17 cellular contexts compared by ENCODE assay signal in the genomic region with DNA sequence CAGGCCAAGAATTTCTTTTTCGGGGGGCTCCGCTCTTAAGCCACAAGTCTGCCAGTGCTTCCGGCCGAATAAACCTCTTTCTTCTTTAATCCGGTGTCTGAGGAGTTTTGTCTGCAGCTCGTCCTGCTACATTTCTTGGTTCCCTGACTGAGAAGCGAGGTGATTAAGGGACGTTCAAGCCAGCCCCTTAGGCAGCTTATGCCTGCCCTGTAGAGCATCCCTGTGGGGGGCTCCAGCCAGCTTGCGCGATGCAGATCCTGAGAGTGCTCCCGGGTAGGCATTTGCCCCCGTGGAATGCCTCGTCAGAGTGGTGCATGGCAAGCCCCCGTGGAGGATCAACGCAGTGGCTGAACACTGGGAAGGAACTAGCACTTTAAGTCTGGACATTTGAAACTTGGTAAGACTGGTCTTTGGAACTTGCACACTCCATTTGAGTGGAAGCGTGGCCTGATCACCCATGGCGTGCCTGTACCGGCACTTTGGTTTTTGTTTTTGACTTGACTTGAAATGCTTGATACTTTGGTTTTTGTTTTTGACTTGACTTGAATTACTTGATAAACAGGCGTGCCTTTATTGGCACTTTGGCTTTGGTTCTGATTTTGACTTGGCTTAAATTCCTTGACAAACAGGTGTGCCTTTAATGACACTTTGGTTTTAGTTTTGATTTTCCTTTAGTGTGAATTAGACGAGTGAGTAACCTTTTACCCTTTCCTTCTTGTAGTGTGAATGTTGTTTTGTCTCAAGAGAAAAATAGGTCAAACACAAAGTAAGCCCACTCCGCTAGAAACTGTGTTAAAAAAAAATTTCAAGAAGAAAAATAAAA. TPM values are rescaled to one million over a fixed set of nuclear protein-coding genes. Genes with fewer than 3 reads are reported as not detected.
DNase-seq lines count a peak whose midpoint lies in the region; ATAC-seq and TF ChIP-seq lines count a peak whose summit lies in the region.
"Had no signal": no experiment of that assay in that cellular context is flagged by ENCODE, and none has a peak within 500 bp of the region (broad histone marks: within the 10 kb centered on the region; RNA-seq: fewer than 3 reads in every experiment).

No MANE protein-coding gene starts in this region.

- 77 to 89% (median 79%) methylated on average over 16 to 21 of the region's 21 CpGs for WGBS in adrenal gland, 4 donors

- intact Hi-C loops in activated CD4-positive, alpha-beta T cell treated with anti-CD3 and anti-CD28 coated beads, Interleukin-2, amount 10 ng/mL, durations not matched to agents 24 days and 14 days (cut with micrococcal nuclease), result no loop called here
- intact Hi-C loops in adrenal gland (cut with DNase I), result no loop called here

- H3K27me3 ChIP-seq in Peyer's patch (no peaks in the 10 kb centered on the region), adrenal gland (no peaks in the 10 kb centered on the region)
- H3K27me3 ChIP-seq: colonic mucosa, foreskin keratinocyte had no signal

- TF ChIP-seq POLR2A in Peyer's patch (IDR thresholded peaks at IDR 0.05), result no peak
- no peak for TF ChIP-seq POLR2A in adrenal gland (IDR thresholded peaks at IDR 0.05)

- H3K36me3 ChIP-seq in Peyer's patch, result no peaks in the 10 kb centered on the region
- H3K36me3 ChIP-seq in adrenal gland (replicated peaks in 1 of 2), result no peaks in the 10 kb centered on the region
- H3K36me3 ChIP-seq: colonic mucosa had no signal

- H3K27ac ChIP-seq in Peyer's patch, result peak overlapping the region in 3 of 4 donors; percentile 21 to 60 (median 54)
- peak overlapping the region in 1 of 5 donors; percentile 39 for H3K27ac ChIP-seq in adrenal gland
- H3K27ac ChIP-seq: foreskin keratinocyte, RWPE1 had no signal

- no peaks in the 10 kb centered on the region for H3K9me3 Mint-ChIP-seq in activated CD4-positive, alpha-beta T cell treated with anti-CD3 and anti-CD28 coated beads, Interleukin-2, amount 10 ng/mL, durations not matched to agents 24 days and 14 days
- H3K9me3 Mint-ChIP-seq in stimulated activated naive B cell treated with anti-CD40 and anti-IgM and Interleukin-4, amounts not matched to agents 10 μg/mL and 1 μg/mL and 100 μg/mL, for 72 hours, result no peaks in the 10 kb centered on the region

- H3K4me1 ChIP-seq in Peyer's patch (peaks cover 0 to 42% (median 7%) of the 10 kb centered on the region in 4 donors), adrenal gland (replicated peaks in 1 of 2) (peaks cover 15 to 32% of the 10 kb centered on the region in 2 donors)
- H3K4me1 ChIP-seq: colonic mucosa had no signal

- H3K27ac Mint-ChIP-seq in activated CD4-positive, alpha-beta T cell treated with anti-CD3 and anti-CD28 coated beads, Interleukin-2, amount 10 ng/mL, durations not matched to agents 24 days and 14 days, result no peak overlapping the region
- H3K27ac Mint-ChIP-seq in stimulated activated naive B cell treated with anti-CD40 and anti-IgM and Interleukin-4, amounts not matched to agents 10 μg/mL and 1 μg/mL and 100 μg/mL, for 72 hours, result peak overlapping the region; percentile 94

- peak overlapping the region; percentile 82 for H3K4me3 Mint-ChIP-seq in activated CD4-positive, alpha-beta T cell treated with anti-CD3 and anti-CD28 coated beads, Interleukin-2, amount 10 ng/mL, durations not matched to agents 24 days and 14 days
- H3K4me3 Mint-ChIP-seq in stimulated activated naive B cell treated with anti-CD40 and anti-IgM and Interleukin-4, amounts not matched to agents 10 μg/mL and 1 μg/mL and 100 μg/mL, for 72 hours, result peak overlapping the region in 1 of 2 donors; percentile 76
- H3K4me3 Mint-ChIP-seq: neural crest cell had no signal

- ATAC-seq in esophagus mucosa, result peak; percentile 51
- ATAC-seq in stimulated activated naive B cell treated with anti-CD40 and anti-IgM and Interleukin-4, amounts not matched to agents 10 μg/mL and 1 μg/mL and 100 μg/mL, for 72 hours (replicated peaks), result no peak
- ATAC-seq in GM19351 (IDR thresholded peaks at IDR 0.05; ENCODE audit: unreplicated experiment), result no peak
- ATAC-seq: foreskin keratinocyte, HepG2 had no signal

- H3K4me3 ChIP-seq in Peyer's patch (peak overlapping the region in 2 of 4 donors; percentile 10 to 39), adrenal gland (no peak overlapping the region)

- H3K36me3 Mint-ChIP-seq in activated CD4-positive, alpha-beta T cell treated with anti-CD3 and anti-CD28 coated beads, Interleukin-2, amount 10 ng/mL, durations not matched to agents 24 days and 14 days (ENCODE audit: low read depth), result no peaks in the 10 kb centered on the region
- peaks cover 7 to 28% of the 10 kb centered on the region in 2 donors for H3K36me3 Mint-ChIP-seq in stimulated activated naive B cell treated with anti-CD40 and anti-IgM and Interleukin-4, amounts not matched to agents 10 μg/mL and 1 μg/mL and 100 μg/mL, for 72 hours

- H3K27me3 Mint-ChIP-seq in activated CD4-positive, alpha-beta T cell treated with anti-CD3 and anti-CD28 coated beads, Interleukin-2, amount 10 ng/mL, durations not matched to agents 24 days and 14 days, result no peaks in the 10 kb centered on the region
- no peaks in the 10 kb centered on the region for H3K27me3 Mint-ChIP-seq in stimulated activated naive B cell treated with anti-CD40 and anti-IgM and Interleukin-4, amounts not matched to agents 10 μg/mL and 1 μg/mL and 100 μg/mL, for 72 hours

- TF ChIP-seq CTCF in Peyer's patch (IDR thresholded peaks at IDR 0.05), result no peak
- TF ChIP-seq CTCF in adrenal gland (IDR thresholded peaks at IDR 0.05), result no peak

- peaks cover 19% of the 10 kb centered on the region for H3K4me1 Mint-ChIP-seq in activated CD4-positive, alpha-beta T cell treated with anti-CD3 and anti-CD28 coated beads, Interleukin-2, amount 10 ng/mL, durations not matched to agents 24 days and 14 days
- H3K4me1 Mint-ChIP-seq in stimulated activated naive B cell treated with anti-CD40 and anti-IgM and Interleukin-4, amounts not matched to agents 10 μg/mL and 1 μg/mL and 100 μg/mL, for 72 hours, result peaks cover 22 to 51% of the 10 kb centered on the region in 2 donors

- H3K9me3 ChIP-seq in Peyer's patch, result no peaks in the 10 kb centered on the region
- H3K9me3 ChIP-seq in adrenal gland (replicated peaks in 1 of 3), result peaks cover 0 to 2% (median 0%) of the 10 kb centered on the region in 3 donors
- H3K9me3 ChIP-seq: colonic mucosa had no signal

- DNase-seq in activated CD4-positive, alpha-beta T cell treated with anti-CD3 and anti-CD28 coated beads, Interleukin-2, amount 10 ng/mL, durations not matched to agents 24 days and 14 days, result no peak
- no peak for DNase-seq in activated CD4-positive, alpha-beta T cell treated with anti-CD3 and anti-CD28 coated beads, Interleukin-2, amount 50 U/mL, for 48 hours
- DNase-seq in Peyer's patch (no peak), NOMO-1 treated with dmso at 0.1 percent for 144 hours (lab: John Stamatoyannopoulos, UW; ENCODE audit: unreplicated experiment) (no peak), adrenal gland (no peak)
- no peak for DNase-seq in stimulated activated naive B cell treated with anti-CD40 and anti-IgM and Interleukin-4, amounts not matched to agents 10 μg/mL and 1 μg/mL and 100 μg/mL, for 72 hours
- DNase-seq: activated gamma-delta T cell treated with Interleukin-2 at 50 U/mL for 16 hours, colonic mucosa, foreskin keratinocyte, islet precursor cell, NCI-H1436, NCI-H510A treated with DMSO at 0.1 percent for 48 hours had no signal

RNA-seq across cellular contexts. Expression of gene ACOX3, which starts 6.1 kb away (rescaled TPM):
- total RNA-seq in activated CD4-positive, alpha-beta T cell treated with anti-CD3 and anti-CD28 coated beads, Interleukin-2, amount 10 ng/mL, durations not matched to agents 24 days and 14 days, result 20.5 and 23.0 TPM in 2 replicates
- total RNA-seq in Peyer's patch, result 10 to 100 TPM; 17.2 to 95.7 (median 43.7) TPM
- 48.0 TPM for total RNA-seq in esophagus mucosa
- total RNA-seq in adrenal gland, result 10 to 100 TPM; 24.3 to 44.2 (median 26.3) TPM
- 10 to 100 TPM; 10.4 to 29.4 (median 27.3) TPM for polyA plus RNA-seq in adrenal gland

RNA-seq across cellular contexts. Expression of gene TRMT44, which starts 6.1 kb away (rescaled TPM):
- 35.7 and 38.5 TPM in 2 replicates for total RNA-seq in activated CD4-positive, alpha-beta T cell treated with anti-CD3 and anti-CD28 coated beads, Interleukin-2, amount 10 ng/mL, durations not matched to agents 24 days and 14 days
- total RNA-seq in Peyer's patch (10 to 100 TPM; 16.8 to 31.6 (median 28.1) TPM), esophagus mucosa (15.7 TPM), adrenal gland (10 to 100 TPM; 10.5 to 26.2 (median 14.9) TPM)
- 10 to 100 TPM in 1 of 3 donors, 1 to 10 TPM in 2; 6.0 to 12.9 (median 9.9) TPM for polyA plus RNA-seq in adrenal gland
